In the genomic region with DNA sequence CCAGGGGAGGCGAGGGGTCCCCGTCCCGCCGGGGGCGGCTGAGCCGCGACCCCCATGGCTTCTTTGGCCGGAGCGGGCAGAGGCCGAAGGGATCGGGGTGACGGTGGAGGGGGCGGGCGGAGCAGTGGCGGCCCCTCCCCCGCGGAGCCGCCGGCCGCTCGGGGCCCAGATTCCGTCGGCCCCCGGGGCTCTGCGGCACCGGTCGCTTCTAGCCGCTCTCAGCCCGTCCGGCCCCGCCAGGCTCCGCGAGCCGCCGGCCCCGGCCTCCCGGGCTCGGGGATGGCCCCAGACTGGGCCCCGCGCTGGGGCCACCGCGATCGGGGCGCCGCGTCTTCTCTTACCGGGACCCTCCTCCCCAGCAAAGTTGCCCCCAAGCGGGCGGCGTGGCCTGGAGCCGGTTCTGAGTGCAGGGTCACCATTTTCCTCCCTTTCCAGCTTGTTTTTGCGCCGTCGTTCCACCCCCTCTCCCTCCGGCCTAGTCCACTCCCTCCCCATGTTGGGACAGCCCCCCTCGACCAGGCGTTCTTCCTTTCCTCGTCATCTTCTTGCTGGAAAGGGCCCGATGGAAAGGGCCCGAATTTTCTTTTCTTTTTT, we compare ENCODE assay signal across 8 cellular contexts.
DNase-seq lines count a peak whose midpoint lies in the region; ATAC-seq and TF ChIP-seq lines count a peak whose summit lies in the region.

No MANE protein-coding gene starts in this region.

- no peaks in the 10 kb centered on the region for H3K27me3 Mint-ChIP-seq in T-helper 1 cell treated with Interleukin-12 subunit alpha and Interleukin-12 subunit beta and Interleukin-4 antibody, amounts not matched to agents 30 μg/mL and 1 μg/mL, for 36 hours (ENCODE audit: low read depth)

- ATAC-seq in GM18511 (IDR thresholded peaks at IDR 0.05; ENCODE audit: unreplicated experiment) = peak; percentile 25
- peak; percentile 31 for ATAC-seq in HG03175 (IDR thresholded peaks at IDR 0.05; ENCODE audit: unreplicated experiment)

- H3K4me1 Mint-ChIP-seq in T-helper 1 cell treated with Interleukin-12 subunit alpha and Interleukin-12 subunit beta and Interleukin-4 antibody, amounts not matched to agents 30 μg/mL and 1 μg/mL, for 36 hours (ENCODE audit: low read depth) = peaks cover 41% of the 10 kb centered on the region

- H3K27ac ChIP-seq in coronary artery = peak overlapping the region; percentile 99 to 100

- TF ChIP-seq CTCF in coronary artery (IDR thresholded peaks at IDR 0.05) = no peak

- peak overlapping the region; percentile 99 for H3K27ac Mint-ChIP-seq in T-helper 1 cell treated with Interleukin-12 subunit alpha and Interleukin-12 subunit beta and Interleukin-4 antibody, amounts not matched to agents 30 μg/mL and 1 μg/mL, for 36 hours

- H3K36me3 Mint-ChIP-seq in T-helper 1 cell treated with Interleukin-12 subunit alpha and Interleukin-12 subunit beta and Interleukin-4 antibody, amounts not matched to agents 30 μg/mL and 1 μg/mL, for 36 hours (ENCODE audit: low read depth) = peaks cover 9% of the 10 kb centered on the region

- H3K4me3 ChIP-seq in coronary artery = peak overlapping the region; percentile 100

- DNase-seq in ACHN (peak; percentile 81), coronary artery (ENCODE audit: low spot score) (peak; percentile 85), left kidney (ENCODE audit: low read depth, low spot score) (peak; percentile 80), amniotic stem cell (lab: John Stamatoyannopoulos, UW) (no peak)
- peak; percentile 36 to 44 for DNase-seq in stimulated activated CD4-positive, alpha-beta T cell treated with anti-CD3 and anti-CD28 coated beads, Interleukin-2, amount 100 ng/mL, for 24 hours

- peak overlapping the region; percentile 100 for H3K4me3 Mint-ChIP-seq in T-helper 1 cell treated with Interleukin-12 subunit alpha and Interleukin-12 subunit beta and Interleukin-4 antibody, amounts not matched to agents 30 μg/mL and 1 μg/mL, for 36 hours

- in situ Hi-C loops in ACHN (cut with HindIII; ENCODE audit: low pct_ligation_motif_present, low pct_unique_long_range_greater_than_20kb, low sequenced_read_pairs) = no loop called here

- H3K9me3 Mint-ChIP-seq in T-helper 1 cell treated with Interleukin-12 subunit alpha and Interleukin-12 subunit beta and Interleukin-4 antibody, amounts not matched to agents 30 μg/mL and 1 μg/mL, for 36 hours = no peaks in the 10 kb centered on the region
